Comparison of ENCODE assay signal across 27 cellular contexts in the genomic region with DNA sequence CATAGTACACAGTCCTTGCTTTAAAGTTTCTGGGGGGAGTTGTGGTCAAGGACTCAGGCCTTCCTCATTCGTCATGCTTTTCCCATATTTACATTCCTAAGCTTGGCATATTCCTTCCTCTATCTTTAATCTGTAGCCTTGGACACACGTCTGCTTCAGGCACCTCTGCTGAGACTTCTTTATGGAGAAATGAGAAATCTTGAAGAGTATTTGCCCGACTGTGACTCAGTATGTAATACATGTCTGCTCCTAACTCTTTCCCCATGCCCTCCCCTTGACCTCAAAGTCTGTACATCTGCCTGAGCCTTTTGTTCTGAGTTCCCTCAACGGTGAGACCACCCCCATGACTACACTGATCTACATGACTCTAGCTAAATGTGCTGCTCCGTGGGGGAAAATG.
DNase-seq lines count a peak whose midpoint lies in the region; ATAC-seq, FAIRE-seq and TF ChIP-seq lines count a peak whose summit lies in the region.
"Had no signal": no experiment of that assay in that cellular context is flagged by ENCODE, and none has a peak within 500 bp of the region (broad histone marks: within the 10 kb centered on the region; RNA-seq: fewer than 3 reads in every experiment).

No MANE protein-coding gene starts in this region.

- H3K27ac ChIP-seq in SK-N-SH (ENCODE audit: low read depth in 2 of 2, low read length in 1 of 2): no peak overlapping the region
- peak overlapping the region; percentile 34 for H3K27ac ChIP-seq in endodermal cell (ENCODE audit: low read depth, low read length)
- H3K27ac ChIP-seq: 22Rv1, C4-2B, SK-N-MC had no signal

- H3K4me1 ChIP-seq in SK-N-SH (ENCODE audit: control insufficient read depth in 1 of 2, insufficient read depth in 2 of 2, low read depth in 1 of 2, low read length in 1 of 2) (peaks cover 0 to 2% of the 10 kb centered on the region in 2 experiments; a peak in 1 of 4 replicates), endodermal cell (ENCODE audit: control insufficient read depth, insufficient read depth, low read length) (no peaks in the 10 kb centered on the region)

- H3K27ac Mint-ChIP-seq in endodermal cell: no peak overlapping the region
- H3K27ac Mint-ChIP-seq: CD8-positive, alpha-beta memory T cell; T-cell had no signal

- H3K36me3 ChIP-seq in SK-N-SH (replicated peaks in 1 of 2; ENCODE audit: control insufficient read depth in 1 of 2, insufficient read depth in 2 of 2, low read length in 1 of 2) (no peaks in the 10 kb centered on the region), endodermal cell (ENCODE audit: control insufficient read depth, insufficient read depth, low read length) (no peaks in the 10 kb centered on the region)

- DNase-seq in SK-N-SH: no peak
- DNase-seq in RCC 7860 (ENCODE audit: low spot score): peak; percentile 5
- no peak for DNase-seq in endodermal cell
- no peak for DNase-seq in stimulated activated CD4-positive, alpha-beta T cell treated with anti-CD3 and anti-CD28 coated beads, Interleukin-12 subunit alpha, Interleukin-12 subunit beta, amount 100 ng/mL, for 4 hours
- DNase-seq in Right ventricle myocardium superior: no peak
- DNase-seq in middle frontal gyrus (ENCODE audit: extremely low spot score, low spot score): no peak
- DNase-seq: Calu3; CD8-positive, alpha-beta memory T cell; DMS153; GDM1; H7; KG1; NCI-H1105; NCI-H146; NCI-H2029; NCI-H345; NCI-H524; NCI-H774; SHP77; T-cell had no signal

- no peak overlapping the region for H3K4me2 ChIP-seq in SK-N-SH

- H2AFZ ChIP-seq in SK-N-SH (ENCODE audit: low read depth): peak overlapping the region; percentile 18; the same call in 1 of the 2 replicates

- TF ChIP-seq CTCF in SK-N-SH (IDR thresholded peaks at IDR 0.05) (no peak), endodermal cell (conservative IDR thresholded peaks at IDR 0.05) (no peak)

- no peaks in the 10 kb centered on the region for H3K79me2 ChIP-seq in SK-N-SH (ENCODE audit: insufficient read depth)

- FAIRE-seq in RCC 7860 (lab: Jason Lieb, UNC): no peak
- FAIRE-seq: GM18507, HepG2 had no signal

- TF ChIP-seq EP300 in SK-N-SH (IDR thresholded peaks at IDR 0.05; ENCODE audit: borderline replicate concordance in 1 of 2, low read depth in 1 of 2, low read length in 1 of 2): no peak

- H3K27me3 ChIP-seq in SK-N-SH (ENCODE audit: insufficient read depth) (no peaks in the 10 kb centered on the region), endodermal cell (ENCODE audit: control insufficient read depth, insufficient read depth, low read length, poor library complexity, severe bottlenecking) (no peaks in the 10 kb centered on the region)

- no peaks in the 10 kb centered on the region for H3K36me3 Mint-ChIP-seq in endodermal cell (ENCODE audit: low read depth)
- H3K36me3 Mint-ChIP-seq: CD8-positive, alpha-beta memory T cell; T-cell had no signal

- H3K4me1 Mint-ChIP-seq in endodermal cell: no peaks in the 10 kb centered on the region
- H3K4me1 Mint-ChIP-seq: CD8-positive, alpha-beta memory T cell; T-cell had no signal

- no peaks in the 10 kb centered on the region for H3K27me3 Mint-ChIP-seq in endodermal cell (ENCODE audit: insufficient read depth)
- H3K27me3 Mint-ChIP-seq: CD8-positive, alpha-beta memory T cell; T-cell had no signal

- H3K9me2 ChIP-seq in SK-N-SH: no peaks in the 10 kb centered on the region

- intact Hi-C loops in Right ventricle myocardium superior (cut with DNase I): no loop called here

- WGBS in SK-N-SH (ENCODE audit: low lambda C conversion rate): 14% methylated on average over 5 of the region's 5 CpGs
- WGBS in endodermal cell (ENCODE audit: insufficient coverage in 1 of 2, insufficient read length in 1 of 2), 2 experiments: 29 to 95% methylated on average over 1 to 5 of the region's 5 CpGs

- no peak for TF ChIP-seq RAD21 in SK-N-SH (IDR thresholded peaks at IDR 0.05; ENCODE audit: low read length)

- H3K4me3 ChIP-seq in SK-N-SH (ENCODE audit: low read depth in 2 of 2, low read length in 1 of 2) (no peak overlapping the region), endodermal cell (ENCODE audit: low read length) (no peak overlapping the region)
- H3K4me3 ChIP-seq: SK-N-MC had no signal

- H3K9me3 ChIP-seq in SK-N-SH: no peaks in the 10 kb centered on the region
- no peaks in the 10 kb centered on the region for H3K9me3 ChIP-seq in endodermal cell (ENCODE audit: control insufficient read depth, low read length)

- no peaks in the 10 kb centered on the region for H3F3A ChIP-seq in SK-N-SH (replicated peaks; ENCODE audit: insufficient read depth)

- H3K9me3 Mint-ChIP-seq in endodermal cell: no peaks in the 10 kb centered on the region

- CTCF ChIA-PET in SK-N-SH (lab: Yijun Ruan, JAX): interaction anchor here (1.0 kb wide), 1 partner anchor 9 kb away, joined by 4 read pairs; no protein-coding TSS in a partner anchor

- ATAC-seq in SK-N-SH treated with all-trans-retinoic acid at 6 μM for 48 hours (no peak), Right ventricle myocardium superior (ENCODE audit: poor library complexity) (no peak), GM18511 (IDR thresholded peaks at IDR 0.05; ENCODE audit: unreplicated experiment) (no peak)
- ATAC-seq: HepG2, T-cell had no signal

- H4K20me1 ChIP-seq in SK-N-SH (ENCODE audit: insufficient read depth): no peaks in the 10 kb centered on the region

- no peak overlapping the region for H3K9ac ChIP-seq in SK-N-SH
- H3K9ac ChIP-seq in endodermal cell (ENCODE audit: extremely low read depth, low read length, poor library complexity, severe bottlenecking): no peak overlapping the region

- H3K4me3 Mint-ChIP-seq in endodermal cell: no peak overlapping the region
- H3K4me3 Mint-ChIP-seq: CD8-positive, alpha-beta memory T cell; T-cell had no signal

- POLR2A ChIA-PET in SK-N-SH (lab: Yijun Ruan, JAX): no interaction called here

TF ChIP-seq in SK-N-SH, 30 proteins besides CTCF, POLR2A, EP300 and RAD21 (continues in another document):
- no peak for TF ChIP-seq RFX5 (IDR thresholded peaks at IDR 0.05; ENCODE audit: low read length)
- no peak for TF ChIP-seq TCF12 (IDR thresholded peaks at IDR 0.05)
- TF ChIP-seq FOSL2 (IDR thresholded peaks at IDR 0.05; ENCODE audit: borderline replicate concordance, low read depth): no peak
- TF ChIP-seq, protein P1, sequence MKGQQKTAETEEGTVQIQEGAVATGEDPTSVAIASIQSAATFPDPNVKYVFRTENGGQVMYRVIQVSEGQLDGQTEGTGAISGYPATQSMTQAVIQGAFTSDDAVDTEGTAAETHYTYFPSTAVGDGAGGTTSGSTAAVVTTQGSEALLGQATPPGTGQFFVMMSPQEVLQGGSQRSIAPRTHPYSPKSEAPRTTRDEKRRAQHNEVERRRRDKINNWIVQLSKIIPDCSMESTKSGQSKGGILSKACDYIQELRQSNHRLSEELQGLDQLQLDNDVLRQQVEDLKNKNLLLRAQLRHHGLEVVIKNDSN (IDR thresholded peaks at IDR 0.05; ENCODE audit: borderline replicate concordance, low read depth): no peak
- TF ChIP-seq NFIC (IDR thresholded peaks at IDR 0.05; ENCODE audit: borderline replicate concordance): no peak
- TF ChIP-seq RCOR1 (IDR thresholded peaks at IDR 0.05; ENCODE audit: low read length): no peak
- TF ChIP-seq NRF1 (IDR thresholded peaks at IDR 0.05; ENCODE audit: low read depth, low read length): no peak
- no peak for TF ChIP-seq SMC3 (IDR thresholded peaks at IDR 0.05; ENCODE audit: low read depth, low read length)
- no peak for TF ChIP-seq MEF2A (IDR thresholded peaks at IDR 0.05; ENCODE audit: borderline replicate concordance, low read depth)

TF ChIP-seq in SK-N-SH treated with all-trans-retinoic acid at 6 μM for 48 hours, 23 proteins besides CTCF, POLR2A, EP300 and RAD21:
- TF ChIP-seq, protein P2, sequence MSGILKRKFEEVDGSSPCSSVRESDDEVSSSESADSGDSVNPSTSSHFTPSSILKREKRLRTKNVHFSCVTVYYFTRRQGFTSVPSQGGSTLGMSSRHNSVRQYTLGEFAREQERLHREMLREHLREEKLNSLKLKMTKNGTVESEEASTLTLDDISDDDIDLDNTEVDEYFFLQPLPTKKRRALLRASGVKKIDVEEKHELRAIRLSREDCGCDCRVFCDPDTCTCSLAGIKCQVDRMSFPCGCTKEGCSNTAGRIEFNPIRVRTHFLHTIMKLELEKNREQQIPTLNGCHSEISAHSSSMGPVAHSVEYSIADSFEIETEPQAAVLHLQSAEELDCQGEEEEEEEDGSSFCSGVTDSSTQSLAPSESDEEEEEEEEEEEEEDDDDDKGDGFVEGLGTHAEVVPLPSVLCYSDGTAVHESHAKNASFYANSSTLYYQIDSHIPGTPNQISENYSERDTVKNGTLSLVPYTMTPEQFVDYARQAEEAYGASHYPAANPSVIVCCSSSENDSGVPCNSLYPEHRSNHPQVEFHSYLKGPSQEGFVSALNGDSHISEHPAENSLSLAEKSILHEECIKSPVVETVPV (CRISPR knock-in tag; IDR thresholded peaks at IDR 0.05): no peak
- TF ChIP-seq ZNF70 (CRISPR knock-in tag; IDR thresholded peaks at IDR 0.05) (no peak), TCF4 (CRISPR knock-in tag; IDR thresholded peaks at IDR 0.05; ENCODE audit: borderline replicate concordance) (no peak), ZFP30 (CRISPR knock-in tag; IDR thresholded peaks at IDR 0.05) (no peak), ZNF8 (CRISPR knock-in tag; IDR thresholded peaks at IDR 0.05) (no peak), ZNF565 (CRISPR knock-in tag; conservative IDR thresholded peaks at IDR 0.05; ENCODE audit: low read depth) (no peak)
